Comparison of ENCODE assay signal across 15 cellular contexts in genomic region chr3:59653405-59654119, GRCh38.
DNase-seq lines count a peak whose midpoint lies in the region; ATAC-seq and TF ChIP-seq lines count a peak whose summit lies in the region.
"Had no signal": no experiment of that assay in that cellular context is flagged by ENCODE, and none has a peak within 500 bp of the region (broad histone marks: within the 10 kb centered on the region; RNA-seq: fewer than 3 reads in every experiment).

No MANE protein-coding gene starts in this region.

- ATAC-seq in left lung (peak; percentile 14), thoracic aorta (ENCODE audit: insufficient number of reproducible peaks, low FRiP score, low read depth) (no peak)
- ATAC-seq: activated CD8-positive, alpha-beta memory T cell treated with anti-CD3 and anti-CD28 coated beads, Interleukin-2, amount 10 ng/mL, durations not matched to agents 7 days and 5 days had no signal

- H3K4me3 ChIP-seq in Loucy (ENCODE audit: low read length, poor library complexity, severe bottlenecking), result no peak overlapping the region
- no peak overlapping the region for H3K4me3 ChIP-seq in left lung
- peak overlapping the region; percentile 2 for H3K4me3 ChIP-seq in thoracic aorta
- H3K4me3 ChIP-seq in WERI-Rb-1 (ENCODE audit: low read depth, low read length), result no peak overlapping the region
- H3K4me3 ChIP-seq: adrenal gland, SJSA1 had no signal

- H3K27ac ChIP-seq in epithelial cell of prostate (peak overlapping the region; percentile 78), left lung (peak overlapping the region in 1 of 2 donors; percentile 42), thoracic aorta (peak overlapping the region in 1 of 2 donors; percentile 25), WERI-Rb-1 (no peak overlapping the region)
- H3K27ac ChIP-seq: adrenal gland, SJSA1 had no signal

- no peak for DNase-seq in epithelial cell of prostate (ENCODE audit: low read depth, low spot score)
- no peak for DNase-seq in left lung
- DNase-seq in thoracic aorta (ENCODE audit: low spot score), result no peak
- no peak for DNase-seq in WERI-Rb-1
- DNase-seq in activated naive CD4-positive, alpha-beta T cell treated with Interleukin-2 at 50 U/mL for 16 hours, result no peak
- DNase-seq in stimulated activated naive CD4-positive, alpha-beta T cell (lab: John Stamatoyannopoulos, UW), result no peak
- no peak for DNase-seq in stimulated activated CD4-positive, alpha-beta T cell treated with anti-CD3 and anti-CD28 coated beads, Interleukin-2, amount 100 ng/mL, for 48 hours
- DNase-seq: activated CD8-positive, alpha-beta memory T cell treated with anti-CD3 and anti-CD28 coated beads, Interleukin-2, amount 10 ng/mL, durations not matched to agents 7 days and 5 days; adrenal gland; cerebellar nuclear complex; immature natural killer cell; NCI-H2029 treated with DMSO at 0.1 percent for 48 hours; stimulated activated CD4-positive, alpha-beta T cell treated with anti-CD3 and anti-CD28 coated beads, Interleukin-15, amount 100 ng/mL, for 24 hours had no signal

- H3K36me3 ChIP-seq in Loucy (ENCODE audit: insufficient read depth, low read length), result no peaks in the 10 kb centered on the region
- no peaks in the 10 kb centered on the region for H3K36me3 ChIP-seq in left lung
- H3K36me3 ChIP-seq in thoracic aorta, result no peaks in the 10 kb centered on the region
- H3K36me3 ChIP-seq in WERI-Rb-1, result no peaks in the 10 kb centered on the region
- H3K36me3 ChIP-seq: adrenal gland, SJSA1 had no signal

- H3K79me2 ChIP-seq in Loucy (ENCODE audit: insufficient read depth, low read length), result no peaks in the 10 kb centered on the region

- H3K4me1 ChIP-seq in Loucy (ENCODE audit: insufficient read depth, low read length, poor library complexity, severe bottlenecking), result peaks cover 19% of the 10 kb centered on the region
- H3K4me1 ChIP-seq in left lung, result peaks cover 0 to 19% of the 10 kb centered on the region in 2 donors
- peaks cover 0 to 17% of the 10 kb centered on the region in 2 donors for H3K4me1 ChIP-seq in thoracic aorta (ENCODE audit: control insufficient read depth in 1 of 2, low read depth in 2 of 2)
- H3K4me1 ChIP-seq: adrenal gland, SJSA1 had no signal

- intact Hi-C loops in left lung (cut with DNase I), result no loop called here

- no peaks in the 10 kb centered on the region for H4K20me1 ChIP-seq in Loucy (ENCODE audit: insufficient read depth, low read length, poor library complexity, severe bottlenecking)

- H3K9ac ChIP-seq in Loucy (ENCODE audit: low read depth, low read length, poor library complexity, severe bottlenecking), result no peak overlapping the region

- 0 out of 2 replicates have a peak, but pooled peaks cover 4% of the 10 kb centered on the region for H3K9me3 ChIP-seq in Loucy (ENCODE audit: insufficient read depth, low read depth, low read length)
- peaks cover 0 to 16% of the 10 kb centered on the region in 2 donors for H3K9me3 ChIP-seq in left lung
- H3K9me3 ChIP-seq in thoracic aorta, result peaks cover 12% of the 10 kb centered on the region
- H3K9me3 ChIP-seq in WERI-Rb-1 (ENCODE audit: severe bottlenecking), result peaks cover 9% of the 10 kb centered on the region
- H3K9me3 ChIP-seq: SJSA1 had no signal

- no peaks in the 10 kb centered on the region for H3F3A ChIP-seq in Loucy (ENCODE audit: low read depth)

- no peaks in the 10 kb centered on the region for H3K27me3 ChIP-seq in Loucy (ENCODE audit: insufficient read depth, low read length, poor library complexity, severe bottlenecking)
- H3K27me3 ChIP-seq in left lung, result no peaks in the 10 kb centered on the region
- no peaks in the 10 kb centered on the region for H3K27me3 ChIP-seq in thoracic aorta (replicated peaks; ENCODE audit: insufficient read depth)
- H3K27me3 ChIP-seq in WERI-Rb-1 (ENCODE audit: insufficient read depth, low read depth, severe bottlenecking), result no peaks in the 10 kb centered on the region
- H3K27me3 ChIP-seq: adrenal gland, SJSA1 had no signal

- peak; percentile 56 for TF ChIP-seq CTCF in Loucy (conservative IDR thresholded peaks at IDR 0.05; ENCODE audit: low read length)
- TF ChIP-seq CTCF in left lung (IDR thresholded peaks at IDR 0.05), result no peak
- TF ChIP-seq CTCF in thoracic aorta (IDR thresholded peaks at IDR 0.05), result no peak
- TF ChIP-seq CTCF in WERI-Rb-1 (IDR thresholded peaks at IDR 0.05; ENCODE audit: low read depth, low read length), result no peak

- no peaks in the 10 kb centered on the region for H3K9me2 ChIP-seq in Loucy (replicated peaks; ENCODE audit: low read depth, low read length)

- H2AFZ ChIP-seq in Loucy (ENCODE audit: low read length), result peak overlapping the region; percentile 13; the same call in 1 of the 2 replicates

- H3K4me2 ChIP-seq in Loucy (ENCODE audit: low read depth, low read length, poor library complexity, severe bottlenecking), result no peak overlapping the region
